Comparison of ENCODE assay signal across 8 cellular contexts in the genomic region with DNA sequence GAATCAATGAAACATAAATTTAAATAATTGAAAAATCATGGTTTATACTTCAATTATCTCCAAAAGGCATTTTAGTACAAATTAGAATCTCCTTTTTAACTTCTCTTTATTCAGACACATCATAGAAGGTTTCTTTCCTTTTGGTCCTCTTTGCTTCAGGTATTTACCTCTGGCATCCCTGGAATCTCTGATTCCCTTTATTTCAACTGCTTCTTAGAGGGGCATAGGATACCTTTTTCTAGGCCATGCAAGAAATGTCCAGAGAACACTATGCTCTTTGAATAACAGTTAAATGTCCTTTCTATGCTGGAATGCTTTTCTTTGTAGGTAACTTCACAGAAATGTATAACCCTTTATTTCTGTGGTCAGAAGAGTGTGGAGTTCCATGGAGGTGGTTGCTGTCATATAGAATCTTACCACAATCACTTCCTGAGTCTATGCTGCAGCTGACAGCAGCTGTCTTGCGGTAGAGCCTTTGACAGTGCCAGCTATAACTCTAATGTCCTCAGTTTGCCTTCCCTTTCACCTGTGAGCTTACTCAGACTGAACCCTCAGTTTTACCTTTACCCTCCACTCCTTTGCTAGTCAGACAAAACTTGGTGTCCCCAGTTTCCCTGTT.
DNase-seq lines count a peak whose midpoint lies in the region; ATAC-seq and TF ChIP-seq lines count a peak whose summit lies in the region.

No MANE protein-coding gene starts in this region.

- DNase-seq in epithelial cell of prostate (ENCODE audit: low read depth, low spot score) = no peak
- no peak for DNase-seq in NCI-H1930 (lab: John Stamatoyannopoulos, UW)
- no peak for DNase-seq in DMS 273 (lab: John Stamatoyannopoulos, UW; ENCODE audit: unreplicated experiment)
- no peak for DNase-seq in RKO (ENCODE audit: low spot score)
- DNase-seq in activated CD4-positive, CD25-positive, alpha-beta regulatory T cell (lab: John Stamatoyannopoulos, UW) = no peak

- ATAC-seq in GM18505 (IDR thresholded peaks at IDR 0.05; ENCODE audit: unreplicated experiment) = peak; percentile 97
- peak; percentile 97 for ATAC-seq in GM21529 (IDR thresholded peaks at IDR 0.05; ENCODE audit: unreplicated experiment)
- ATAC-seq in HG03565 (IDR thresholded peaks at IDR 0.05; ENCODE audit: unreplicated experiment) = peak; percentile 91

- no peak for TF ChIP-seq POLR2A in GM18505 (IDR thresholded peaks at IDR 0.05; ENCODE audit: borderline replicate concordance, extremely low read depth, insufficient read depth, insufficient read length)

- peak overlapping the region; percentile 98 for H3K27ac ChIP-seq in epithelial cell of prostate
